Comparison of ENCODE assay signal across 6 cellular contexts in genomic region chr10:95202865-95203264, GRCh38. TPM values are rescaled to one million over a fixed set of nuclear protein-coding genes. Genes with fewer than 3 reads are reported as not detected.
"Had no signal": no experiment of that assay in that cellular context is flagged by ENCODE, and none has a peak within 500 bp of the region (broad histone marks: within the 10 kb centered on the region; RNA-seq: fewer than 3 reads in every experiment).

No MANE protein-coding gene starts in this region.

RNA-seq across cellular contexts. Expression of gene ACSM6, which starts 8.8 kb away (rescaled TPM):
- total RNA-seq: GM23248, GM23338, H4, H7, H9, HFFc6 had no signal
